ENCODE assay signal across 10 cellular contexts in the genomic region with DNA sequence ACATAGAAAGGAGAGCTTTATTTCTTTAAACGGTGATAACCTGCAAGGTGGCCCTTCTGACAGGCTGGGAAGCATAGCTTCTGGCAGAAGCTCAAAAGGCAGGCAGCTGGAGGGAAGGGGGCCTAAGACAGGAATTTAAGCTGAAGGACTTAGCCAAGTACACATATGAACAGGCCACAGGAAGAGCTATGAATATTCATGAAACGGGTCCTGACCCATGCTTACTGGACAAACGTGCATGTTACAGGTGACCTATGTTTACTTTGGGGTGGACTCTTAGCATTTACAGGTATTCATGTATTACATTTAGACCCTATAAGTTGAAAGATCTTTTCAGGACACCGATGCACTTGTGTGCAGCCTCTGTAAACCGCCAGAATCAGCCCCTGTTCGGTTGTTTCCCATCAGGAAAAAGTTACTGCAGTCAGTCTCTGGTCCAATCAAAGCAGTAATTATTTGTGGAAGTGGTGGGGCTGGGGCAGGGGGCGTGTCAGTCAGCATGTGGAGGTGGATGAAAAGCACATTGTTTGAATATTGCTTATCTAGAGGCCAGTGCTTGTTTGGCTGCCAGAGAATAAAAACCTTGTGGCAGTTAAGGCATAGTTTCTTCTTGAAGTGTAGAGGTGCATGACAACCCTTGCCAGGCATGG. TPM values are rescaled to one million over a fixed set of nuclear protein-coding genes. Genes with fewer than 3 reads are reported as not detected.
DNase-seq lines count a peak whose midpoint lies in the region; ATAC-seq, FAIRE-seq and TF ChIP-seq lines count a peak whose summit lies in the region.
"Had no signal": no experiment of that assay in that cellular context is flagged by ENCODE, and none has a peak within 500 bp of the region (broad histone marks: within the 10 kb centered on the region; RNA-seq: fewer than 3 reads in every experiment).

No MANE protein-coding gene starts in this region.

- no peak for TF ChIP-seq RAD21 in HepG2 (CRISPR knock-in tag; IDR thresholded peaks at IDR 0.05)

- H4K20me1 ChIP-seq in HepG2 (ENCODE audit: insufficient read depth, low read length): peaks cover 9% of the 10 kb centered on the region; the same call in 1 of the 2 replicates

- POLR2A ChIA-PET in HepG2 (lab: Yijun Ruan, JAX) (interaction anchor here (0.8 to 4.6 kb wide), 13 partner anchors 9 to 928 kb away, joined by 3 to 145 read pairs (median 6); a partner anchor contains a TSS), RWPE1 (lab: Yijun Ruan, JAX; ENCODE audit: low non-redundant PET) (interaction anchor here (0.7 to 1.7 kb wide), 2 partner anchors 9 to 747 kb away, joined by 3 to 14 read pairs; a partner anchor contains a TSS)

- BruUV-seq in HepG2 (replicated peaks; lab: Mats Ljungman, UMichigan): no TSS peak

- FAIRE-seq in HepG2 (lab: Jason Lieb, UNC): peak; percentile 64

- 1% methylated on average over 7 of the region's 7 CpGs for WGBS in HepG2 (ENCODE audit: low lambda C conversion rate)

- CTCF ChIA-PET in activated CD8-positive, alpha-beta memory T cell treated with anti-CD3 and anti-CD28 coated beads, Interleukin-2, amount 10 ng/mL, durations not matched to agents 7 days and 5 days (lab: Charles Lee): interaction anchor here (2.7 to 3.5 kb wide), 2 partner anchors 9 to 61 kb away, joined by 18 to 42 read pairs; a partner anchor contains a TSS
- CTCF ChIA-PET in HepG2 (lab: Yijun Ruan, JAX; ENCODE audit: low intra/inter-chr PET ratio, low total read pairs) (interaction anchor here (1.6 kb wide), 1 partner anchor 9 kb away, joined by 4 read pairs; no protein-coding TSS in a partner anchor), RWPE1 (lab: Yijun Ruan, JAX) (interaction anchor here (0.5 to 0.6 kb wide), 2 partner anchors 18 to 194 kb away, joined by 3 read pairs; no protein-coding TSS in a partner anchor)

- peak overlapping the region; percentile 78 for H3K9ac ChIP-seq in HepG2 (ENCODE audit: insufficient read depth, low read depth, low read length)

- TF ChIP-seq POLR2A in HepG2 (IDR thresholded peaks at IDR 0.05; ENCODE audit: insufficient read depth in 1 of 2, low read depth in 2 of 2, low read length in 2 of 2): peak in 1 of 2 experiments; percentile 31; a peak in 1 of 4 replicates

- no peaks in the 10 kb centered on the region for H3K27me3 Mint-ChIP-seq in activated CD8-positive, alpha-beta memory T cell treated with anti-CD3 and anti-CD28 coated beads, Interleukin-2, amount 10 ng/mL, durations not matched to agents 7 days and 5 days

- no peak for ATAC-seq in activated CD8-positive, alpha-beta memory T cell treated with anti-CD3 and anti-CD28 coated beads, Interleukin-2, amount 10 ng/mL, durations not matched to agents 7 days and 5 days
- no peak for ATAC-seq in HepG2

- peaks cover 45% of the 10 kb centered on the region for H3K4me1 ChIP-seq in HepG2 (ENCODE audit: insufficient read depth, low read length)

- TF ChIP-seq CTCF in WERI-Rb-1 (IDR thresholded peaks at IDR 0.05; ENCODE audit: low read depth, low read length) (no peak), HepG2 (CRISPR knock-in tag; IDR thresholded peaks at IDR 0.05) (no peak), RWPE1 (conservative IDR thresholded peaks at IDR 0.05; ENCODE audit: low read depth) (no peak)

- DNase-seq in activated CD8-positive, alpha-beta memory T cell treated with anti-CD3 and anti-CD28 coated beads, Interleukin-2, amount 10 ng/mL, durations not matched to agents 7 days and 5 days: no peak
- no peak for DNase-seq in activated CD8-positive, alpha-beta memory T cell treated with anti-CD3 and anti-CD28 coated beads, Interleukin-2, amount 50 U/mL, for 4 hours
- DNase-seq in WERI-Rb-1 (no peak), HepG2 (ENCODE audit: low spot score) (peak; percentile 82), RWPE1 (ENCODE audit: low spot score) (no peak), SKM-1 (lab: John Stamatoyannopoulos, UW; ENCODE audit: unreplicated experiment) (no peak)
- no peak for DNase-seq in effector CD4-positive, alpha-beta T cell
- DNase-seq: mesendoderm; stimulated activated naive CD4-positive, alpha-beta T cell had no signal

- no peak overlapping the region; the same call in 1 of the 2 replicates for H3K27ac ChIP-seq in WERI-Rb-1
- peak overlapping the region; percentile 77 for H3K27ac ChIP-seq in HepG2 (ENCODE audit: extremely low read length, insufficient read depth, low read length)
- H3K27ac ChIP-seq in temporal lobe (ENCODE audit: low read depth, low read length): peak overlapping the region; percentile 81
- no peak overlapping the region for H3K27ac ChIP-seq in RWPE1

- peak overlapping the region; percentile 87 for H2AFZ ChIP-seq in HepG2 (ENCODE audit: low read length)

- peak overlapping the region; percentile 85 for H3K27ac Mint-ChIP-seq in activated CD8-positive, alpha-beta memory T cell treated with anti-CD3 and anti-CD28 coated beads, Interleukin-2, amount 10 ng/mL, durations not matched to agents 7 days and 5 days

- H3K79me2 ChIP-seq in HepG2 (ENCODE audit: insufficient read depth, low read length): peaks cover 20% of the 10 kb centered on the region

- intact Hi-C loops in HepG2 (cut with micrococcal nuclease; ENCODE audit: unreplicated experiment): loop anchor here (1.0 to 10.0 kb wide), 4 partner anchors 9 to 944 kb away; a partner anchor contains a TSS

- H3K9me3 ChIP-seq in WERI-Rb-1 (ENCODE audit: severe bottlenecking) (no peaks in the 10 kb centered on the region), HepG2 (ENCODE audit: low read length) (no peaks in the 10 kb centered on the region)

- no peaks in the 10 kb centered on the region for H3K27me3 ChIP-seq in WERI-Rb-1 (ENCODE audit: insufficient read depth, low read depth, severe bottlenecking)
- H3K27me3 ChIP-seq in HepG2 (ENCODE audit: control insufficient read depth in 1 of 2, insufficient read depth in 2 of 2, low read length in 2 of 2): no peaks in the 10 kb centered on the region; a peak in 1 of 5 replicates

- H3K36me3 ChIP-seq in WERI-Rb-1: peaks cover 21% of the 10 kb centered on the region
- H3K36me3 ChIP-seq in HepG2 (replicated peaks in 1 of 2; ENCODE audit: control insufficient read depth in 1 of 2, insufficient read depth in 2 of 2, low read length in 2 of 2): peaks cover 1 to 8% of the 10 kb centered on the region in 2 experiments; a peak in 4 of 5 replicates

- peaks cover 42% of the 10 kb centered on the region for H3K4me1 Mint-ChIP-seq in activated CD8-positive, alpha-beta memory T cell treated with anti-CD3 and anti-CD28 coated beads, Interleukin-2, amount 10 ng/mL, durations not matched to agents 7 days and 5 days

- in situ Hi-C loops in HepG2 (cut with HindIII; ENCODE audit: extremely low pct_ligation_motif_present, low pct_unique_long_range_greater_than_20kb): loop anchor here (10.0 kb wide), 1 partner anchor 784 kb away; no protein-coding TSS in a partner anchor

- no peaks in the 10 kb centered on the region for H3K9me3 Mint-ChIP-seq in activated CD8-positive, alpha-beta memory T cell treated with anti-CD3 and anti-CD28 coated beads, Interleukin-2, amount 10 ng/mL, durations not matched to agents 7 days and 5 days (ENCODE audit: low read depth)

- TF ChIP-seq EP300 in HepG2 (IDR thresholded peaks at IDR 0.05; ENCODE audit: low read depth in 2 of 2, low read length in 2 of 2): no peak
- no peak for TF ChIP-seq EP300 in HepG2 (CRISPR knock-in tag; IDR thresholded peaks at IDR 0.05; ENCODE audit: borderline replicate concordance)

- H3K4me2 ChIP-seq in HepG2 (ENCODE audit: low read depth, low read length): peak overlapping the region; percentile 97

- H3K4me3 Mint-ChIP-seq in activated CD8-positive, alpha-beta memory T cell treated with anti-CD3 and anti-CD28 coated beads, Interleukin-2, amount 10 ng/mL, durations not matched to agents 7 days and 5 days: no peak overlapping the region

- H3K4me3 ChIP-seq in WERI-Rb-1 (ENCODE audit: low read depth, low read length): peak overlapping the region; percentile 50
- H3K4me3 ChIP-seq in HepG2 (replicated peaks in 1 of 3; ENCODE audit: insufficient read depth in 1 of 3, low read depth in 2 of 3, low read length in 3 of 3): peak overlapping the region; percentile 55 to 91 (median 65)

- H3K36me3 Mint-ChIP-seq in activated CD8-positive, alpha-beta memory T cell treated with anti-CD3 and anti-CD28 coated beads, Interleukin-2, amount 10 ng/mL, durations not matched to agents 7 days and 5 days: peaks cover 15% of the 10 kb centered on the region

RNA-seq across cellular contexts. Expression of a gene that starts 2.9 kb away (rescaled TPM):
- total RNA-seq in activated CD8-positive, alpha-beta memory T cell treated with anti-CD3 and anti-CD28 coated beads, Interleukin-2, amount 10 ng/mL, durations not matched to agents 7 days and 5 days: 10 to 100 TPM; 10.2 to 14.4 TPM
- 26.0 and 26.4 TPM in 2 replicates for total RNA-seq in HepG2 (2016; rRNA removed; fragmentation: Illumina TruSeq; extraction: Trizol)
- 1.9 and 2.6 TPM in 2 replicates for total RNA-seq in HepG2 (2016; cell fraction: cytosol; rRNA removed; fragmentation: Illumina TruSeq; extraction: Trizol; ENCODE audit: low read depth)
- total RNA-seq in HepG2 (2016; cell fraction: insoluble cytoplasmic fraction; rRNA removed; fragmentation: Illumina TruSeq; extraction: Trizol): 22.9 and 24.5 TPM in 2 replicates
- total RNA-seq in HepG2 (2016; cell fraction: membrane; rRNA removed; fragmentation: Illumina TruSeq; extraction: Trizol): 8.6 and 9.9 TPM in 2 replicates
- total RNA-seq in HepG2 (2016; cell fraction: nucleus; rRNA removed; fragmentation: Illumina TruSeq; extraction: Trizol): 19.0 and 22.5 TPM in 2 replicates
- 16.9 and 21.9 TPM in 2 replicates for polyA plus RNA-seq in HepG2 (2011; rRNA removed)
- 9.4 and 15.6 TPM in 2 replicates for polyA plus RNA-seq in HepG2 (2011; cell fraction: cytosol; rRNA removed)
- 66.6 and 67.6 TPM in 2 replicates for polyA plus RNA-seq in HepG2 (2011; cell fraction: nucleus; rRNA removed)
- 9.0 and 9.7 TPM in 2 replicates for polyA plus RNA-seq in HepG2 (2012)
- 0.93 and 1.7 TPM in 2 replicates for polyA plus RNA-seq in HepG2 (2016; cell fraction: cytosol; fragmentation: Illumina TruSeq; extraction: Trizol; ENCODE audit: low read depth)
- polyA plus RNA-seq in HepG2 (2016; cell fraction: insoluble cytoplasmic fraction; fragmentation: Illumina TruSeq; extraction: Trizol; ENCODE audit: low read depth): 14.6 and 15.6 TPM in 2 replicates
- polyA plus RNA-seq in HepG2 (2016; cell fraction: membrane; fragmentation: Illumina TruSeq; extraction: Trizol; ENCODE audit: low read depth): 3.4 and 4.4 TPM in 2 replicates
- polyA plus RNA-seq in HepG2 (2016; cell fraction: nucleus; fragmentation: Illumina TruSeq; extraction: Trizol; ENCODE audit: insufficient read depth, low read depth): 27.5 and 33.7 TPM in 2 replicates
- 48.6 and 69.0 TPM in 2 replicates for polyA minus RNA-seq in HepG2 (2011; rRNA and poly(A)+ RNA removed; ENCODE audit: low replicate concordance)
- 17.5 and 22.3 TPM in 2 replicates for polyA minus RNA-seq in HepG2 (2011; cell fraction: cytosol; rRNA and poly(A)+ RNA removed)
- 37.7 and 38.0 TPM in 2 replicates for polyA minus RNA-seq in HepG2 (2011; cell fraction: nucleus; rRNA and poly(A)+ RNA removed)
- 20.7 TPM for total RNA-seq in temporal lobe

RNA-seq across cellular contexts. Expression of a gene that starts 8.5 kb away (rescaled TPM):
- 10 to 100 TPM; 34.0 to 48.3 TPM for total RNA-seq in activated CD8-positive, alpha-beta memory T cell treated with anti-CD3 and anti-CD28 coated beads, Interleukin-2, amount 10 ng/mL, durations not matched to agents 7 days and 5 days
- total RNA-seq in HepG2 (2016; rRNA removed; fragmentation: Illumina TruSeq; extraction: Trizol) (65.9 and 69.7 TPM in 2 replicates), temporal lobe (10.1 TPM)
- 33.9 and 44.3 TPM in 2 replicates for total RNA-seq in HepG2 (2016; cell fraction: cytosol; rRNA removed; fragmentation: Illumina TruSeq; extraction: Trizol; ENCODE audit: low read depth)
- 66.3 and 67.2 TPM in 2 replicates for total RNA-seq in HepG2 (2016; cell fraction: insoluble cytoplasmic fraction; rRNA removed; fragmentation: Illumina TruSeq; extraction: Trizol)
- total RNA-seq in HepG2 (2016; cell fraction: membrane; rRNA removed; fragmentation: Illumina TruSeq; extraction: Trizol): 44.7 and 63.8 TPM in 2 replicates
- total RNA-seq in HepG2 (2016; cell fraction: nucleus; rRNA removed; fragmentation: Illumina TruSeq; extraction: Trizol): 24.4 and 28.0 TPM in 2 replicates
- polyA plus RNA-seq in HepG2 (2011; rRNA removed): 35.6 and 40.8 TPM in 2 replicates
- polyA plus RNA-seq in HepG2 (2011; cell fraction: cytosol; rRNA removed): 43.8 and 47.5 TPM in 2 replicates
- polyA plus RNA-seq in HepG2 (2011; cell fraction: nucleus; rRNA removed): 14.7 and 15.8 TPM in 2 replicates
- polyA plus RNA-seq in HepG2 (2012): 26.7 and 32.9 TPM in 2 replicates
- polyA plus RNA-seq in HepG2 (2016; cell fraction: cytosol; fragmentation: Illumina TruSeq; extraction: Trizol; ENCODE audit: low read depth): 18.8 and 30.9 TPM in 2 replicates
- polyA plus RNA-seq in HepG2 (2016; cell fraction: insoluble cytoplasmic fraction; fragmentation: Illumina TruSeq; extraction: Trizol; ENCODE audit: low read depth): 62.5 and 64.4 TPM in 2 replicates
- 26.0 and 39.0 TPM in 2 replicates for polyA plus RNA-seq in HepG2 (2016; cell fraction: membrane; fragmentation: Illumina TruSeq; extraction: Trizol; ENCODE audit: low read depth)
- polyA plus RNA-seq in HepG2 (2016; cell fraction: nucleus; fragmentation: Illumina TruSeq; extraction: Trizol; ENCODE audit: insufficient read depth, low read depth): 41.7 and 47.7 TPM in 2 replicates
- 25.3 and 27.2 TPM in 2 replicates for polyA minus RNA-seq in HepG2 (2011; rRNA and poly(A)+ RNA removed; ENCODE audit: low replicate concordance)
- polyA minus RNA-seq in HepG2 (2011; cell fraction: cytosol; rRNA and poly(A)+ RNA removed): 11.5 and 13.4 TPM in 2 replicates
- polyA minus RNA-seq in HepG2 (2011; cell fraction: nucleus; rRNA and poly(A)+ RNA removed): 8.2 and 10.1 TPM in 2 replicates

Comparison
In these comparisons a context has a peak if more than half of its experiments do, and no peak if none do; other contexts are left out.
1. H3K27ac ChIP-seq: peak in HepG2 (single experiment) and temporal lobe (single experiment); none in WERI-Rb-1 (single experiment) and RWPE1 (single experiment).